ENCODE assay signal across 22 cellular contexts in genomic region chr14:106115401-106115800, GRCh38.
DNase-seq lines count a peak whose midpoint lies in the region; ATAC-seq and TF ChIP-seq lines count a peak whose summit lies in the region.
"Had no signal": no experiment of that assay in that cellular context is flagged by ENCODE, and none has a peak within 500 bp of the region (broad histone marks: within the 10 kb centered on the region; RNA-seq: fewer than 3 reads in every experiment).

No MANE protein-coding gene starts in this region.

- DNase-seq in natural killer cell, result no peak
- DNase-seq in natural killer cell treated with Interleukin-12 subunit alpha and Interleukin-12 subunit beta and Interleukin-15 and Interleukin-18, amount 100 ng/mL, for 72 hours (ENCODE audit: low spot score), result no peak
- DNase-seq in effector memory CD4-positive, alpha-beta T cell, result no peak
- no peak for DNase-seq in AG08395 (ENCODE audit: low spot score)
- no peak for DNase-seq in NCI-H187 (lab: John Stamatoyannopoulos, UW)
- DNase-seq in left lobe of liver (ENCODE audit: low spot score), result no peak
- DNase-seq: DMS53, EL, GF-D8, H7, NCI-H1092 treated with DMSO at 0.1 percent for 48 hours, NCI-H1436 treated with DMSO at 0.1 percent for 48 hours, NCI-H2029 treated with DMSO at 0.1 percent for 48 hours, NCI-H226, NCI-H510A treated with DMSO at 0.1 percent for 48 hours, NCI-H748 treated with DMSO at 0.1 percent for 48 hours, SHP77 treated with DMSO at 0.1 percent for 48 hours had no signal

- no peaks in the 10 kb centered on the region for H3K9me3 Mint-ChIP-seq in natural killer cell
- H3K9me3 Mint-ChIP-seq in natural killer cell treated with Interleukin-12 subunit alpha and Interleukin-12 subunit beta and Interleukin-15 and Interleukin-18, amount 100 ng/mL, for 72 hours, result no peaks in the 10 kb centered on the region

- H3K9me3 ChIP-seq in KOPT-K1 (ENCODE audit: insufficient read depth, low read length, poor library complexity, severe bottlenecking), result no peaks in the 10 kb centered on the region
- H3K9me3 ChIP-seq in effector memory CD4-positive, alpha-beta T cell (ENCODE audit: control insufficient read depth, low read length), result no peaks in the 10 kb centered on the region
- H3K9me3 ChIP-seq: A549 had no signal

- H3K36me3 ChIP-seq in KOPT-K1 (ENCODE audit: insufficient read depth, low read length), result no peaks in the 10 kb centered on the region
- H3K36me3 ChIP-seq in effector memory CD4-positive, alpha-beta T cell (ENCODE audit: control insufficient read depth, insufficient read depth, low read length), result no peaks in the 10 kb centered on the region

- peaks cover 19% of the 10 kb centered on the region in 2 donors for H3K27me3 Mint-ChIP-seq in natural killer cell (ENCODE audit: low read depth in 2 of 2)
- H3K27me3 Mint-ChIP-seq in natural killer cell treated with Interleukin-12 subunit alpha and Interleukin-12 subunit beta and Interleukin-15 and Interleukin-18, amount 100 ng/mL, for 72 hours, result peaks cover 17 to 22% of the 10 kb centered on the region in 2 donors

- no peaks in the 10 kb centered on the region for H3K27me3 ChIP-seq in effector memory CD4-positive, alpha-beta T cell (replicated peaks; ENCODE audit: control insufficient read depth, insufficient read depth, low read length, poor library complexity, severe bottlenecking)

- intact Hi-C loops in natural killer cell (cut with micrococcal nuclease), result no loop called here

- no peak overlapping the region for H3K4me3 ChIP-seq in effector memory CD4-positive, alpha-beta T cell (ENCODE audit: insufficient read depth, low read depth, low read length, poor library complexity, severe bottlenecking)
- H3K4me3 ChIP-seq: A549, K562, SK-N-MC had no signal

- peaks cover 10% of the 10 kb centered on the region for H3K4me1 ChIP-seq in effector memory CD4-positive, alpha-beta T cell (ENCODE audit: control insufficient read depth, insufficient read depth, low read length, poor library complexity, severe bottlenecking)
- H3K4me1 ChIP-seq: A549 had no signal

- H3K36me3 Mint-ChIP-seq in natural killer cell, result no peaks in the 10 kb centered on the region
- H3K36me3 Mint-ChIP-seq in natural killer cell treated with Interleukin-12 subunit alpha and Interleukin-12 subunit beta and Interleukin-15 and Interleukin-18, amount 100 ng/mL, for 72 hours, result no peaks in the 10 kb centered on the region

- peak overlapping the region; percentile 36 for H3K4me3 Mint-ChIP-seq in natural killer cell
- H3K4me3 Mint-ChIP-seq in natural killer cell treated with Interleukin-12 subunit alpha and Interleukin-12 subunit beta and Interleukin-15 and Interleukin-18, amount 100 ng/mL, for 72 hours, result no peak overlapping the region

- H3K27ac ChIP-seq in KOPT-K1 (ENCODE audit: low read depth, low read length, poor library complexity, severe bottlenecking), result peak overlapping the region; percentile 92
- H3K27ac ChIP-seq in effector memory CD4-positive, alpha-beta T cell (ENCODE audit: insufficient read depth, low read length, poor library complexity, severe bottlenecking), result peak overlapping the region; percentile 61
- H3K27ac ChIP-seq: A549, RWPE1, SK-N-MC had no signal

- TF ChIP-seq CTCF in natural killer cell (IDR thresholded peaks at IDR 0.05), result no peak

- no peak overlapping the region for H3K27ac Mint-ChIP-seq in natural killer cell
- H3K27ac Mint-ChIP-seq in natural killer cell treated with Interleukin-12 subunit alpha and Interleukin-12 subunit beta and Interleukin-15 and Interleukin-18, amount 100 ng/mL, for 72 hours, result peak overlapping the region in 1 of 2 donors; percentile 34

- ATAC-seq in natural killer cell (no peak), left lobe of liver (no peak)
- ATAC-seq in natural killer cell treated with Interleukin-12 subunit alpha and Interleukin-12 subunit beta and Interleukin-15 and Interleukin-18, amount 100 ng/mL, for 72 hours, result no peak
- ATAC-seq: A549, K562 had no signal

- H3K4me1 Mint-ChIP-seq in natural killer cell, result peaks cover 18 to 19% of the 10 kb centered on the region in 2 donors
- peaks cover 9 to 12% of the 10 kb centered on the region in 2 donors for H3K4me1 Mint-ChIP-seq in natural killer cell treated with Interleukin-12 subunit alpha and Interleukin-12 subunit beta and Interleukin-15 and Interleukin-18, amount 100 ng/mL, for 72 hours (ENCODE audit: low read depth in 2 of 2)
